Comparison of ENCODE assay signal across 8 cellular contexts in the genomic region with DNA sequence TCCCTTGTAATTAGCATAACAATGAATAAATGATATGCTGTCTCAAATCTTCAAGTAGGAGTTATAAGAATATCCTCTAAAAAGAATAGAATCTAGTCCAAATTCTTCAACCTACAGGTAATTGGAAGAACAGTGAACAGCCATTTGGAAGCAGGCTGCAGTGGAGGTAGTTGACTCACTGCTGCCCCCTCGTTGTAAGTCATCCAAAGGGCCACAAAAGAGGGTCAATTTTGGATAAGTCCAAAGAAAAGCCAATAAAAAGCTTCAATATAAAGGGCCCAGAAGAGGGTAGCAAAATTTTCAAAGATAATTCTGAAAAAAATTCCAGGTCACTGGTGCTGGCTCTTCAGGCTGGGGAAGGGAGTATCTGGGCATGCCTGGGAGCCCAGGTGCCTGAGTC.
DNase-seq lines count a peak whose midpoint lies in the region; ATAC-seq and TF ChIP-seq lines count a peak whose summit lies in the region.

No MANE protein-coding gene starts in this region.

- peak; percentile 25 for DNase-seq in ELR (ENCODE audit: low read depth)
- DNase-seq in Kasumi-1 (lab: John Stamatoyannopoulos, UW), result peak; percentile 36 to 44
- peak; percentile 22 for DNase-seq in brain microvascular endothelial cell
- peak; percentile 54 to 57 for DNase-seq in lung microvascular endothelial cell (ENCODE audit: low read depth in 2 of 2)
- no peak for DNase-seq in thyroid gland

- H3K9me3 ChIP-seq in thyroid gland, result no peaks in the 10 kb centered on the region

- H3K4me1 ChIP-seq in thyroid gland, result peaks cover 0 to 16% of the 10 kb centered on the region in 2 donors

- H3K4me3 ChIP-seq in brain microvascular endothelial cell (ENCODE audit: low read depth, low read length) (no peak overlapping the region), thyroid gland (replicated peaks in 1 of 3) (no peak overlapping the region)

- H3K27me3 ChIP-seq in brain microvascular endothelial cell (replicated peaks) (peaks cover 3% of the 10 kb centered on the region), thyroid gland (no peaks in the 10 kb centered on the region)

- H3K36me3 ChIP-seq in brain microvascular endothelial cell (replicated peaks) (no peaks in the 10 kb centered on the region), thyroid gland (no peaks in the 10 kb centered on the region)

- no peak for ATAC-seq in GM19035 (IDR thresholded peaks at IDR 0.05; ENCODE audit: unreplicated experiment)
- ATAC-seq in GM19023 (IDR thresholded peaks at IDR 0.05; ENCODE audit: unreplicated experiment), result no peak
- ATAC-seq in GM21529 (IDR thresholded peaks at IDR 0.05; ENCODE audit: unreplicated experiment), result no peak

- TF ChIP-seq POLR2A in thyroid gland (IDR thresholded peaks at IDR 0.05), result no peak

- TF ChIP-seq CTCF in brain microvascular endothelial cell (IDR thresholded peaks at IDR 0.05; ENCODE audit: low read depth, low read length, missing control alignments) (peak; percentile 74), thyroid gland (IDR thresholded peaks at IDR 0.05) (no peak)

- H3K27ac ChIP-seq in brain microvascular endothelial cell, result no peak overlapping the region
- no peak overlapping the region for H3K27ac ChIP-seq in thyroid gland

- intact Hi-C loops in thyroid gland (cut with DNase I), result no loop called here

- WGBS in thyroid gland, 2 donors, result 11 to 18% methylated on average over 1 of the region's 1 CpG

- in situ Hi-C loops in brain microvascular endothelial cell (cut with HindIII; ENCODE audit: low pct_ligation_motif_present, low sequenced_read_pairs), result loop anchor here (25.0 kb wide), 1 partner anchor 262 kb away; no protein-coding TSS in a partner anchor

Comparison
In these comparisons a context has a peak if more than half of its experiments do, and no peak if none do; other contexts are left out.
1. DNase-seq: peak in ELR (single experiment), Kasumi-1 (2 of 2), brain microvascular endothelial cell (single experiment) and lung microvascular endothelial cell (2 of 2); none in thyroid gland (0 of 2).